Comparison of ENCODE assay signal across 16 cellular contexts in genomic region chr9:132228062-132228461, GRCh38.
DNase-seq lines count a peak whose midpoint lies in the region; ATAC-seq, FAIRE-seq and TF ChIP-seq lines count a peak whose summit lies in the region.
"Had no signal": no experiment of that assay in that cellular context is flagged by ENCODE, and none has a peak within 500 bp of the region (broad histone marks: within the 10 kb centered on the region; RNA-seq: fewer than 3 reads in every experiment).

No MANE protein-coding gene starts in this region.

- no peak for TF ChIP-seq RAD21 in HepG2 (CRISPR knock-in tag; IDR thresholded peaks at IDR 0.05)
- TF ChIP-seq RAD21 in H1 (IDR thresholded peaks at IDR 0.05 in 1 of 2, conservative IDR thresholded peaks at IDR 0.05 in 1 of 2; ENCODE audit: low read depth in 2 of 2, low read length in 2 of 2): no peak

- no peak overlapping the region for H2BK20ac ChIP-seq in H1 (ENCODE audit: low read length)

- DNase-seq in HepG2 (ENCODE audit: low spot score) (no peak), right lobe of liver (no peak), H1 (ENCODE audit: low read depth in 1 of 2, low spot score in 2 of 2) (no peak), neuronal stem cell (ENCODE audit: low spot score) (no peak), ascending aorta (ENCODE audit: low spot score in 2 of 2) (no peak)
- DNase-seq: CD4-positive, alpha-beta T cell; DMS153; DMS79; GDM1; GOT3; H9 had no signal

- H3K4me3 ChIP-seq in HepG2 (replicated peaks in 1 of 3; ENCODE audit: insufficient read depth in 1 of 3, low read depth in 2 of 3, low read length in 3 of 3): no peak overlapping the region
- H3K4me3 ChIP-seq in right lobe of liver: no peak overlapping the region
- H3K4me3 ChIP-seq in H1 (ENCODE audit: extremely low read depth in 1 of 4, insufficient read depth in 2 of 4, low read depth in 3 of 4, low read length in 4 of 4): no peak overlapping the region
- H3K4me3 ChIP-seq in neuronal stem cell (ENCODE audit: low read length in 2 of 2): no peak overlapping the region
- no peak overlapping the region for H3K4me3 ChIP-seq in ascending aorta

- no peak overlapping the region for H3K18ac ChIP-seq in H1 (ENCODE audit: extremely low read depth, low read length)
- peak overlapping the region; percentile 28 for H3K18ac ChIP-seq in neuronal stem cell (ENCODE audit: low read length)

- no peak for FAIRE-seq in HepG2 (lab: Jason Lieb, UNC)
- FAIRE-seq in H1 (lab: Jason Lieb, UNC): no peak
- FAIRE-seq: GM12892, GM18507, HTR-8/SVneo had no signal

- no peak overlapping the region for H4K5ac ChIP-seq in H1 (ENCODE audit: insufficient read length, low read depth, low read length)

- no peak overlapping the region for H2AK5ac ChIP-seq in H1 (ENCODE audit: low read depth, low read length)
- H2AK5ac ChIP-seq in neuronal stem cell (ENCODE audit: low read depth, low read length): no peak overlapping the region

- 0% methylated on average over 1 of the region's 12 CpGs for WGBS in HepG2 (ENCODE audit: low lambda C conversion rate)
- WGBS in right lobe of liver (ENCODE audit: insufficient coverage, low coverage, low lambda C conversion rate, missing lambda C conversion rate): 47% methylated on average over 6 of the region's 12 CpGs
- 90% methylated on average over 11 of the region's 12 CpGs; no CpG with 5 or more reads in 1 of the 2 experiments for WGBS in H1 (ENCODE audit: extremely low coverage in 1 of 2, insufficient coverage in 1 of 2, insufficient read length in 1 of 2, insufficient replicate concordance in 2 of 2, low coverage in 1 of 2, low lambda C conversion rate in 2 of 2, missing lambda C conversion rate in 1 of 2), 2 experiments
- WGBS in neuronal stem cell (ENCODE audit: extremely low coverage in 2 of 2, insufficient read length in 2 of 2, insufficient replicate concordance in 1 of 2), 2 donors: no CpG with 5 or more reads among the region's 12 CpGs

- H3K4ac ChIP-seq in H1 (replicated peaks; ENCODE audit: insufficient read length, low read depth, low read length): no peak overlapping the region
- peak overlapping the region; percentile 23 for H3K4ac ChIP-seq in neuronal stem cell (ENCODE audit: low read length)

- TF ChIP-seq POLR2A in HepG2 (IDR thresholded peaks at IDR 0.05; ENCODE audit: insufficient read depth in 1 of 2, low read depth in 2 of 2, low read length in 2 of 2) (no peak), right lobe of liver (IDR thresholded peaks at IDR 0.05) (no peak), H1 (IDR thresholded peaks at IDR 0.05; ENCODE audit: control extremely low read depth in 1 of 2, low read depth in 2 of 2, low read length in 2 of 2) (no peak)

- H3K14ac ChIP-seq in H1 (ENCODE audit: insufficient read length) (no peak overlapping the region), neuronal stem cell (ENCODE audit: low read length) (peak overlapping the region; percentile 82)

- H2BK15ac ChIP-seq in H1 (ENCODE audit: low read length): no peak overlapping the region
- peak overlapping the region; percentile 9 for H2BK15ac ChIP-seq in neuronal stem cell (ENCODE audit: low read length)

- H4K8ac ChIP-seq in H1 (ENCODE audit: extremely low read depth, insufficient read depth, low read length) (peak overlapping the region; percentile 43; the same call in 1 of the 2 replicates), neuronal stem cell (ENCODE audit: low read depth, low read length) (no peak overlapping the region)

- POLR2A ChIA-PET in HepG2 (lab: Yijun Ruan, JAX) (no interaction called here), H1 (lab: Charles Lee; ENCODE audit: partially characterized antibody) (interaction anchor here (0.9 to 1.2 kb wide), 2 partner anchors 60 to 84 kb away, joined by 3 read pairs; no protein-coding TSS in a partner anchor)

- H3K4me1 ChIP-seq in HepG2 (ENCODE audit: insufficient read depth, low read length) (no peaks in the 10 kb centered on the region), right lobe of liver (no peaks in the 10 kb centered on the region), H1 (replicated peaks in 1 of 4; ENCODE audit: control insufficient read depth in 3 of 4, insufficient read depth in 4 of 4, low read length in 3 of 4) (no peaks in the 10 kb centered on the region; a peak in 1 of 7 replicates), neuronal stem cell (ENCODE audit: control insufficient read depth in 2 of 2, insufficient read depth in 1 of 2, low read depth in 1 of 2, low read length in 2 of 2) (no peaks in the 10 kb centered on the region), ascending aorta (no peaks in the 10 kb centered on the region)

- no peak for TF ChIP-seq EP300 in HepG2 (IDR thresholded peaks at IDR 0.05; ENCODE audit: low read depth in 2 of 2, low read length in 2 of 2)
- TF ChIP-seq EP300 in HepG2 (CRISPR knock-in tag; IDR thresholded peaks at IDR 0.05; ENCODE audit: borderline replicate concordance): no peak
- no peak for TF ChIP-seq EP300 in H1 (IDR thresholded peaks at IDR 0.05; ENCODE audit: borderline replicate concordance in 1 of 2, low read depth in 2 of 2, low read length in 2 of 2)

- no peak overlapping the region for H3K27ac ChIP-seq in HepG2 (ENCODE audit: extremely low read length, insufficient read depth, low read length)
- no peak overlapping the region for H3K27ac ChIP-seq in right lobe of liver
- H3K27ac ChIP-seq in H1 (ENCODE audit: low read depth, low read length): no peak overlapping the region
- H3K27ac ChIP-seq in neuronal stem cell (replicated peaks; ENCODE audit: low read length): no peak overlapping the region
- no peak overlapping the region for H3K27ac ChIP-seq in ascending aorta
- H3K27ac ChIP-seq: C4-2B had no signal

- H4K91ac ChIP-seq in H1 (replicated peaks; ENCODE audit: insufficient read length, low read length): no peak overlapping the region
- H4K91ac ChIP-seq in neuronal stem cell (ENCODE audit: low read depth, low read length, poor library complexity): no peak overlapping the region

- peaks cover 14 to 80% of the 10 kb centered on the region in 2 experiments; a peak in 4 of 5 replicates for H3K27me3 ChIP-seq in HepG2 (ENCODE audit: control insufficient read depth in 1 of 2, insufficient read depth in 2 of 2, low read length in 2 of 2)
- H3K27me3 ChIP-seq in right lobe of liver: no peaks in the 10 kb centered on the region
- H3K27me3 ChIP-seq in H1 (replicated peaks in 1 of 4; ENCODE audit: control insufficient read depth in 3 of 4, extremely low read depth in 1 of 4, insufficient read depth in 3 of 4, low read length in 3 of 4): no peaks in the 10 kb centered on the region
- peaks cover 0 to 78% (median 2%) of the 10 kb centered on the region in 3 experiments for H3K27me3 ChIP-seq in neuronal stem cell (ENCODE audit: control insufficient read depth in 3 of 3, insufficient read depth in 3 of 3, low read depth in 1 of 3, low read length in 3 of 3)
- H3K27me3 ChIP-seq in ascending aorta: peaks cover 5% of the 10 kb centered on the region

- H3K4me2 ChIP-seq in HepG2 (ENCODE audit: low read depth, low read length) (no peak overlapping the region), H1 (ENCODE audit: insufficient read depth in 1 of 2, low read depth in 2 of 2, low read length in 2 of 2) (no peak overlapping the region), neuronal stem cell (ENCODE audit: insufficient read depth, low read length, poor library complexity, severe bottlenecking) (no peak overlapping the region)

- H3K79me2 ChIP-seq in HepG2 (ENCODE audit: insufficient read depth, low read length) (no peaks in the 10 kb centered on the region), H1 (ENCODE audit: control insufficient read depth in 1 of 2, insufficient read depth in 2 of 2, low read length in 2 of 2) (no peaks in the 10 kb centered on the region)

- intact Hi-C loops in HepG2 (cut with micrococcal nuclease; ENCODE audit: unreplicated experiment) (no loop called here), right lobe of liver (cut with DNase I) (no loop called here), ascending aorta (cut with DNase I) (no loop called here)

- H3K36me3 ChIP-seq in HepG2 (replicated peaks in 1 of 2; ENCODE audit: control insufficient read depth in 1 of 2, insufficient read depth in 2 of 2, low read length in 2 of 2) (no peaks in the 10 kb centered on the region), right lobe of liver (no peaks in the 10 kb centered on the region), H1 (ENCODE audit: control insufficient read depth in 2 of 4, insufficient read depth in 4 of 4, low read length in 3 of 4) (no peaks in the 10 kb centered on the region), neuronal stem cell (replicated peaks in 1 of 2; ENCODE audit: control insufficient read depth in 2 of 2, insufficient read depth in 2 of 2, low read length in 2 of 2) (no peaks in the 10 kb centered on the region), ascending aorta (no peaks in the 10 kb centered on the region)

- BruUV-seq in HepG2 (replicated peaks; lab: Mats Ljungman, UMichigan): no TSS peak

- H3K9me3 ChIP-seq in HepG2 (ENCODE audit: low read length): no peaks in the 10 kb centered on the region
- no peaks in the 10 kb centered on the region for H3K9me3 ChIP-seq in right lobe of liver
- H3K9me3 ChIP-seq in H1 (ENCODE audit: insufficient read depth in 2 of 2, low read depth in 1 of 2, low read length in 1 of 2): no peaks in the 10 kb centered on the region
- H3K9me3 ChIP-seq in neuronal stem cell (replicated peaks in 1 of 2; ENCODE audit: control insufficient read depth in 2 of 2, insufficient read depth in 1 of 2, low read depth in 1 of 2, low read length in 2 of 2): peaks cover 0 to 2% of the 10 kb centered on the region in 2 donors
- H3K9me3 ChIP-seq in ascending aorta: no peaks in the 10 kb centered on the region

- H4K20me1 ChIP-seq in HepG2 (ENCODE audit: insufficient read depth, low read length) (no peaks in the 10 kb centered on the region), H1 (replicated peaks in 1 of 2; ENCODE audit: control insufficient read depth in 1 of 2, insufficient read depth in 2 of 2, low read length in 2 of 2) (peaks cover 0 to 2% of the 10 kb centered on the region in 2 experiments)

- no peak overlapping the region for H2AFZ ChIP-seq in HepG2 (ENCODE audit: low read length)
- H2AFZ ChIP-seq in H1 (ENCODE audit: low read length): no peak overlapping the region
- H2AFZ ChIP-seq in neuronal stem cell (ENCODE audit: low read length): no peak overlapping the region

- ATAC-seq in HepG2 (no peak), right lobe of liver (no peak), GM18870 (IDR thresholded peaks at IDR 0.05; ENCODE audit: unreplicated experiment) (no peak)

- no peak overlapping the region for H2BK12ac ChIP-seq in H1 (ENCODE audit: low read depth, low read length)
- peak overlapping the region; percentile 22 for H2BK12ac ChIP-seq in neuronal stem cell (ENCODE audit: low read length)

- no peak overlapping the region for H3K23ac ChIP-seq in H1 (ENCODE audit: insufficient read length)
- no peak overlapping the region for H3K23ac ChIP-seq in neuronal stem cell (ENCODE audit: low read depth, low read length, poor library complexity)

- no peak overlapping the region for H3K56ac ChIP-seq in H1 (replicated peaks; ENCODE audit: insufficient read length, low read depth, low read length)

- H3K9ac ChIP-seq in HepG2 (ENCODE audit: insufficient read depth, low read depth, low read length) (no peak overlapping the region), H1 (replicated peaks in 1 of 4; ENCODE audit: extremely low read depth in 1 of 4, low read depth in 3 of 4, low read length in 3 of 4) (no peak overlapping the region), neuronal stem cell (ENCODE audit: low read depth, low read length, poor library complexity) (no peak overlapping the region)

- in situ Hi-C loops in HepG2 (cut with HindIII; ENCODE audit: extremely low pct_ligation_motif_present, low pct_unique_long_range_greater_than_20kb): loop anchor here (25.0 kb wide), 1 partner anchor 641 kb away; no protein-coding TSS in a partner anchor

- CTCF ChIA-PET in HepG2 (lab: Yijun Ruan, JAX; ENCODE audit: low intra/inter-chr PET ratio, low total read pairs) (no interaction called here), H1 (lab: Charles Lee; ENCODE audit: partially characterized antibody) (interaction anchor here (0.9 to 16.9 kb wide), 6 partner anchors 9 to 60 kb away, joined by 3 to 370 read pairs (median 7); partner anchors contain the start of gene NTNG2)

- H2BK5ac ChIP-seq in H1 (ENCODE audit: low read depth, low read length): no peak overlapping the region
- H2BK5ac ChIP-seq in neuronal stem cell (ENCODE audit: low read length): peak overlapping the region; percentile 53

- H2BK120ac ChIP-seq in H1 (replicated peaks; ENCODE audit: low read depth, low read length) (no peak overlapping the region), neuronal stem cell (ENCODE audit: low read depth, low read length) (no peak overlapping the region)

- H3K79me1 ChIP-seq in H1 (ENCODE audit: low read depth, low read length) (no peaks in the 10 kb centered on the region), neuronal stem cell (ENCODE audit: low read depth, low read length) (peaks cover 1% of the 10 kb centered on the region)

- TF ChIP-seq CTCF in HepG2 (CRISPR knock-in tag; IDR thresholded peaks at IDR 0.05): no peak
- no peak for TF ChIP-seq CTCF in right lobe of liver (IDR thresholded peaks at IDR 0.05)
- TF ChIP-seq CTCF in H1 (IDR thresholded peaks at IDR 0.05; ENCODE audit: control extremely low read depth in 1 of 3, insufficient read depth in 1 of 3, low read depth in 1 of 3, low read length in 3 of 3): no peak
- TF ChIP-seq CTCF in ascending aorta (IDR thresholded peaks at IDR 0.05): no peak

- H3K23me2 ChIP-seq in H1 (ENCODE audit: low read depth, low read length): no peaks in the 10 kb centered on the region
